In genomic region chr22:37489994-37490393, GRCh38 we compare ENCODE assay signal across 1 cellular context.
TF ChIP-seq lines count a peak whose summit lies in the region.

No MANE protein-coding gene starts in this region.

TF ChIP-seq in HepG2, 621 proteins besides CTCF, POLR2A, EP300 and RAD21:
- TF ChIP-seq, protein P1, sequence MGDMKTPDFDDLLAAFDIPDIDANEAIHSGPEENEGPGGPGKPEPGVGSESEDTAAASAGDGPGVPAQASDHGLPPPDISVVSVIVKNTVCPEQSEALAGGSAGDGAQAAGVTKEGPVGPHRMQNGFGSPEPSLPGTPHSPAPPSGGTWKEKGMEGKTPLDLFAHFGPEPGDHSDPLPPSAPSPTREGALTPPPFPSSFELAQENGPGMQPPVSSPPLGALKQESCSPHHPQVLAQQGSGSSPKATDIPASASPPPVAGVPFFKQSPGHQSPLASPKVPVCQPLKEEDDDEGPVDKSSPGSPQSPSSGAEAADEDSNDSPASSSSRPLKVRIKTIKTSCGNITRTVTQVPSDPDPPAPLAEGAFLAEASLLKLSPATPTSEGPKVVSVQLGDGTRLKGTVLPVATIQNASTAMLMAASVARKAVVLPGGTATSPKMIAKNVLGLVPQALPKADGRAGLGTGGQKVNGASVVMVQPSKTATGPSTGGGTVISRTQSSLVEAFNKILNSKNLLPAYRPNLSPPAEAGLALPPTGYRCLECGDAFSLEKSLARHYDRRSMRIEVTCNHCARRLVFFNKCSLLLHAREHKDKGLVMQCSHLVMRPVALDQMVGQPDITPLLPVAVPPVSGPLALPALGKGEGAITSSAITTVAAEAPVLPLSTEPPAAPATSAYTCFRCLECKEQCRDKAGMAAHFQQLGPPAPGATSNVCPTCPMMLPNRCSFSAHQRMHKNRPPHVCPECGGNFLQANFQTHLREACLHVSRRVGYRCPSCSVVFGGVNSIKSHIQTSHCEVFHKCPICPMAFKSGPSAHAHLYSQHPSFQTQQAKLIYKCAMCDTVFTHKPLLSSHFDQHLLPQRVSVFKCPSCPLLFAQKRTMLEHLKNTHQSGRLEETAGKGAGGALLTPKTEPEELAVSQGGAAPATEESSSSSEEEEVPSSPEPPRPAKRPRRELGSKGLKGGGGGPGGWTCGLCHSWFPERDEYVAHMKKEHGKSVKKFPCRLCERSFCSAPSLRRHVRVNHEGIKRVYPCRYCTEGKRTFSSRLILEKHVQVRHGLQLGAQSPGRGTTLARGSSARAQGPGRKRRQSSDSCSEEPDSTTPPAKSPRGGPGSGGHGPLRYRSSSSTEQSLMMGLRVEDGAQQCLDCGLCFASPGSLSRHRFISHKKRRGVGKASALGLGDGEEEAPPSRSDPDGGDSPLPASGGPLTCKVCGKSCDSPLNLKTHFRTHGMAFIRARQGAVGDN (CRISPR knock-in tag; IDR thresholded peaks at IDR 0.05) = peak; percentile 29; the same call in 1 of the 2 replicates
- TF ChIP-seq RBFOX2 (IDR thresholded peaks at IDR 0.05; ENCODE audit: low read depth, low read length) = 0 out of 2 replicates have a peak, but pooled peaks have one; percentile 10
- TF ChIP-seq, protein P2, sequence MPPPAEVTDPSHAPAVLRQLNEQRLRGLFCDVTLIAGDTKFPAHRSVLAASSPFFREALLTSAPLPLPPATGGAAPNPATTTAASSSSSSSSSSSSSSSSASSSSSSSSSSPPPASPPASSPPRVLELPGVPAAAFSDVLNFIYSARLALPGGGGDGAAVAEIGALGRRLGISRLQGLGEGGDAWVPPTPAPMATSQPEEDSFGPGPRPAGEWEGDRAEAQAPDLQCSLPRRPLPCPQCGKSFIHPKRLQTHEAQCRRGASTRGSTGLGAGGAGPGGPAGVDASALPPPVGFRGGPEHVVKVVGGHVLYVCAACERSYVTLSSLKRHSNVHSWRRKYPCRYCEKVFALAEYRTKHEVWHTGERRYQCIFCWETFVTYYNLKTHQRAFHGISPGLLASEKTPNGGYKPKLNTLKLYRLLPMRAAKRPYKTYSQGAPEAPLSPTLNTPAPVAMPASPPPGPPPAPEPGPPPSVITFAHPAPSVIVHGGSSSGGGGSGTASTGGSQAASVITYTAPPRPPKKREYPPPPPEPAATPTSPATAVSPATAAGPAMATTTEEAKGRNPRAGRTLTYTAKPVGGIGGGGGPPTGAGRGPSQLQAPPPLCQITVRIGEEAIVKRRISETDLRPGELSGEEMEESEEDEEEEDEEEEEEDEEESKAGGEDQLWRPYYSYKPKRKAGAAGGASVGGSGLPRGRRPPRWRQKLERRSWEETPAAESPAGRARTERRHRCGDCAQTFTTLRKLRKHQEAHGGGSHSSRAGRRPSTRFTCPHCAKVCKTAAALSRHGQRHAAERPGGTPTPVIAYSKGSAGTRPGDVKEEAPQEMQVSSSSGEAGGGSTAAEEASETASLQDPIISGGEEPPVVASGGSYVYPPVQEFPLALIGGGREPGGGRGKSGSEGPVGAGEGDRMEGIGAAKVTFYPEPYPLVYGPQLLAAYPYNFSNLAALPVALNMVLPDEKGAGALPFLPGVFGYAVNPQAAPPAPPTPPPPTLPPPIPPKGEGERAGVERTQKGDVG (CRISPR knock-in tag; IDR thresholded peaks at IDR 0.05; ENCODE audit: borderline replicate concordance) = no peak
- TF ChIP-seq AGO2 (optimal IDR thresholded peaks at IDR 0.05; ENCODE audit: low read depth, low read length) = peak; percentile 23
- TF ChIP-seq ZBTB33 (CRISPR knock-in tag; IDR thresholded peaks at IDR 0.05) = peak; percentile 13; the same call in 1 of the 2 replicates
